21 cellular contexts compared by ENCODE assay signal in the genomic region with DNA sequence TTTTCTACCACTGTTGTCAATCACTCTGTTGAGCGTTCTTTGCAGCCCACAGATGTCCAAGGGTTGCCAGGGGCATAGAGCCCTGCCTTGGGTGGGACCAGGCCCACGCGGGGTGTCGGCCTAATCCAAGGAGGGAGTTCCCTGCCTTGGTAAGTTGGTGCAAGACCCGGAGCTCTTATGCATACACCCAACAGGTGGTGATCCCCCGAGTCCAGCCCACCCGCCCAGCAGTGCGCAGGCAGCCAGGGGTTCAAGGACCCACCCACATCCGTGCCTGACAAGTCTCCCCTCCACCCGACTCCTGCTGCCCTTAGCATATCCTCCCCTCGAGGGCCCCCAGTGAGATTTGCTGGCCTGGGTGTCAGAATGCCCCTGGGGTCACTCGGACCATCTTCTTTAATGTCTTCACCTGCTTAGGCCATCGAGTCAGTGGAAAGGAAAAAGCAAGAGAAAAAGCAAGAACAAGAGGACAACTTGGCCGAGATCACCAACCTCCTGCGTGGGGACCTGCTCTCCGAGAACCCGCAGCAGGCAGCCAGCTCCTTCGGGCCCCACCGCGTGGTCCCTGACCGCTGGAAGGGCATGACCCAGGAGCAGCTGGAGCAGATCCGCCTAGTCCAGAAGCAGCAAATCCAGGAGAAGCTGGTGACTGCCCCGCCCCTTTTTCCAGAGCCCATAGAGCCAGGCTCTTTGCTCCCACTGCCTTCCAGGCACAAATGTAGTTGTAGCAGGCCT. TPM values are rescaled to one million over a fixed set of nuclear protein-coding genes. Genes with fewer than 3 reads are reported as not detected.
DNase-seq lines count a peak whose midpoint lies in the region; ATAC-seq and TF ChIP-seq lines count a peak whose summit lies in the region.
"Had no signal": no experiment of that assay in that cellular context is flagged by ENCODE, and none has a peak within 500 bp of the region (broad histone marks: within the 10 kb centered on the region; RNA-seq: fewer than 3 reads in every experiment).

No MANE protein-coding gene starts in this region.

- no peak overlapping the region for H3K27ac ChIP-seq in neuronal stem cell (replicated peaks; ENCODE audit: low read length)

- H3K9me3 ChIP-seq in neuronal stem cell (replicated peaks in 1 of 2; ENCODE audit: control insufficient read depth in 2 of 2, insufficient read depth in 1 of 2, low read depth in 1 of 2, low read length in 2 of 2): peaks cover 0 to 3% of the 10 kb centered on the region in 2 donors
- H3K9me3 ChIP-seq: BE2C had no signal

- no peak overlapping the region for H2AFZ ChIP-seq in neuronal stem cell (ENCODE audit: low read length)
- H2AFZ ChIP-seq: GM23338 had no signal

- H3K23ac ChIP-seq in neuronal stem cell (ENCODE audit: low read depth, low read length, poor library complexity): no peak overlapping the region

- H2AK5ac ChIP-seq in neuronal stem cell (ENCODE audit: low read depth, low read length): peak overlapping the region; percentile 30

- no peak overlapping the region for H4K8ac ChIP-seq in neuronal stem cell (ENCODE audit: low read depth, low read length)

- H2BK120ac ChIP-seq in neuronal stem cell (ENCODE audit: low read depth, low read length): no peak overlapping the region

- H3K14ac ChIP-seq in neuronal stem cell (ENCODE audit: low read length): no peak overlapping the region

- H3K4me1 ChIP-seq in neuronal stem cell (ENCODE audit: control insufficient read depth in 2 of 2, insufficient read depth in 1 of 2, low read depth in 1 of 2, low read length in 2 of 2): no peaks in the 10 kb centered on the region
- H3K4me1 ChIP-seq: BE2C had no signal

- no peak overlapping the region for H3K4me2 ChIP-seq in neuronal stem cell (ENCODE audit: insufficient read depth, low read length, poor library complexity, severe bottlenecking)
- H3K4me2 ChIP-seq: GM23338 had no signal

- TF ChIP-seq POLR2A in erythroblast (IDR thresholded peaks at IDR 0.05; ENCODE audit: low read length): peak; percentile 5

- peak; percentile 45 for DNase-seq in activated effector memory CD4-positive, alpha-beta T cell treated with anti-CD3 and anti-CD28 coated beads, Interleukin-2, amount 50 U/mL, for 16 hours
- no peak for DNase-seq in activated effector memory CD4-positive, alpha-beta T cell treated with Interleukin-2 at 50 U/mL for 16 hours
- DNase-seq in erythroblast (lab: John Stamatoyannopoulos, UW) (no peak), neuronal stem cell (ENCODE audit: low spot score) (no peak), ureter (ENCODE audit: low spot score) (peak; percentile 40), NCI-H82 (lab: John Stamatoyannopoulos, UW) (no peak)
- DNase-seq: BE2C; CD4-positive, alpha-beta memory T cell; DMS53; EL; NCI-H1092 treated with DMSO at 0.1 percent for 48 hours; NCI-H2081; NCI-H2171 treated with DMSO at 0.1 percent for 48 hours; NCI-H446; NCI-H526 treated with DMSO at 0.1 percent for 48 hours had no signal

- H3K4ac ChIP-seq in neuronal stem cell (ENCODE audit: low read length): no peak overlapping the region

- H2BK5ac ChIP-seq in neuronal stem cell (ENCODE audit: low read length): no peak overlapping the region

- H2BK12ac ChIP-seq in neuronal stem cell (ENCODE audit: low read length): no peak overlapping the region

- H3K4me3 ChIP-seq in neuronal stem cell (ENCODE audit: low read length in 2 of 2): no peak overlapping the region
- H3K4me3 ChIP-seq: GM12878, GM23338, K562 had no signal

- H3K79me1 ChIP-seq in neuronal stem cell (ENCODE audit: low read depth, low read length): no peaks in the 10 kb centered on the region

- no peak overlapping the region for H2BK15ac ChIP-seq in neuronal stem cell (ENCODE audit: low read length)

- no peaks in the 10 kb centered on the region for H3K36me3 ChIP-seq in neuronal stem cell (replicated peaks in 1 of 2; ENCODE audit: control insufficient read depth in 2 of 2, insufficient read depth in 2 of 2, low read length in 2 of 2)
- H3K36me3 ChIP-seq: BE2C had no signal

- H3K18ac ChIP-seq in neuronal stem cell (ENCODE audit: low read length): no peak overlapping the region

- no peak overlapping the region for H3K9ac ChIP-seq in neuronal stem cell (ENCODE audit: low read depth, low read length, poor library complexity)

- no CpG with 5 or more reads among the region's 23 CpGs for WGBS in neuronal stem cell (ENCODE audit: extremely low coverage in 2 of 2, insufficient read length in 2 of 2, insufficient replicate concordance in 1 of 2), 2 donors

- H4K91ac ChIP-seq in neuronal stem cell (ENCODE audit: low read depth, low read length, poor library complexity): no peak overlapping the region

- ATAC-seq in GM21737 (IDR thresholded peaks at IDR 0.05; ENCODE audit: unreplicated experiment) (no peak), GM21367 (IDR thresholded peaks at IDR 0.05; ENCODE audit: unreplicated experiment) (no peak)
- ATAC-seq: GM12878, GM23338, K562, Panc1 had no signal

- peaks cover 0 to 22% (median 0%) of the 10 kb centered on the region in 3 experiments for H3K27me3 ChIP-seq in neuronal stem cell (ENCODE audit: control insufficient read depth in 3 of 3, insufficient read depth in 3 of 3, low read depth in 1 of 3, low read length in 3 of 3)
- H3K27me3 ChIP-seq: BE2C had no signal

RNA-seq across cellular contexts. Expression of a gene that starts 12.2 kb away (rescaled TPM):
- 1.2 TPM for polyA plus RNA-seq in neuronal stem cell (2013, experiment 1 of 2)
- 1.5 TPM for polyA plus RNA-seq in neuronal stem cell (2013, experiment 2 of 2)
- total RNA-seq in ureter: 2.1 TPM
- total RNA-seq: CD4-positive, alpha-beta memory T cell; GM12878; K562 had no signal
- polyA plus RNA-seq: K562 had no signal

RNA-seq across cellular contexts. Expression of a gene that starts 12.3 kb away (rescaled TPM):
- 0.04 TPM for polyA plus RNA-seq in neuronal stem cell (2013, experiment 1 of 2)
- polyA plus RNA-seq in neuronal stem cell (2013, experiment 2 of 2): 0.06 TPM
- 0.21 TPM for total RNA-seq in ureter
- total RNA-seq: GM12878, GM23338, K562 had no signal
- polyA plus RNA-seq: CD4-positive, alpha-beta memory T cell; GM12878 had no signal

Comparison
In these comparisons a context has a peak if more than half of its experiments do, and no peak if none do; other contexts are left out.
1. DNase-seq: peak in activated effector memory CD4-positive, alpha-beta T cell treated with anti-CD3 and anti-CD28 coated beads, Interleukin-2, amount 50 U/mL, for 16 hours (single experiment) and ureter (single experiment); none in activated effector memory CD4-positive, alpha-beta T cell treated with Interleukin-2 at 50 U/mL for 16 hours (single experiment), erythroblast (0 of 2), neuronal stem cell (single experiment) and NCI-H82 (single experiment).